ENCODE assay signal across 10 cellular contexts in genomic region chr10:18610517-18610916, GRCh38. TPM values are rescaled to one million over a fixed set of nuclear protein-coding genes. Genes with fewer than 3 reads are reported as not detected.
A peak's percentile ranks its signal among the peaks of the same experiment; 100 is the strongest.
DNase-seq lines count a peak whose midpoint lies in the region; ATAC-seq and TF ChIP-seq lines count a peak whose summit lies in the region.
"Had no signal": no experiment of that assay in that cellular context is flagged by ENCODE, and none has a peak within 500 bp of the region (broad histone marks: within the 10 kb centered on the region; RNA-seq: fewer than 3 reads in every experiment).

No MANE protein-coding gene starts in this region.

- H3K27ac Mint-ChIP-seq in Caco-2 (ENCODE audit: unreplicated experiment): peak overlapping the region; percentile 89
- peak overlapping the region; percentile 63 for H3K27ac Mint-ChIP-seq in mesothelial cell of epicardium
- H3K27ac Mint-ChIP-seq: activated naive CD4-positive, alpha-beta T cell treated with anti-CD3 and anti-CD28 coated beads, Interleukin-2, amount 50 U/mL, for 24 hours had no signal

- H3K4me1 ChIP-seq in Caco-2 (peaks cover 51% of the 10 kb centered on the region), colonic mucosa (no peaks in the 10 kb centered on the region)

- peaks cover 15% of the 10 kb centered on the region for H3K36me3 Mint-ChIP-seq in Caco-2 (ENCODE audit: insufficient read depth, unreplicated experiment)
- peaks cover 26% of the 10 kb centered on the region for H3K36me3 Mint-ChIP-seq in mesothelial cell of epicardium

- H3K4me3 Mint-ChIP-seq in Caco-2 (ENCODE audit: unreplicated experiment): peak overlapping the region; percentile 62
- no peak overlapping the region for H3K4me3 Mint-ChIP-seq in mesothelial cell of epicardium
- H3K4me3 Mint-ChIP-seq: activated naive CD4-positive, alpha-beta T cell treated with anti-CD3 and anti-CD28 coated beads, Interleukin-2, amount 50 U/mL, for 24 hours had no signal

- CTCF ChIA-PET in Caco-2 (lab: Charles Lee): no interaction called here

- intact Hi-C loops in Caco-2 (cut with micrococcal nuclease; ENCODE audit: unreplicated experiment) (loop anchor here (1.0 kb wide), 4 partner anchors 8 to 110 kb away; partner anchors contain the start of gene ARL5B), colonic mucosa (cut with DNase I) (no loop called here)

- no TSS peak for BruUV-seq in Caco-2 (replicated peaks; lab: Mats Ljungman, UMichigan)

- TF ChIP-seq CTCF in Caco-2 (IDR thresholded peaks at IDR 0.05; ENCODE audit: insufficient read depth in 1 of 2, low read depth in 1 of 2, low read length in 1 of 2, severe bottlenecking in 1 of 2, unreplicated experiment in 1 of 2) (no peak), colonic mucosa (IDR thresholded peaks at IDR 0.05) (no peak), mesothelial cell of epicardium (IDR thresholded peaks at IDR 0.05; ENCODE audit: unreplicated experiment) (no peak)

- H3K27me3 ChIP-seq in Caco-2 (replicated peaks; ENCODE audit: control insufficient read depth, insufficient read depth, low read length) (no peaks in the 10 kb centered on the region), colonic mucosa (no peaks in the 10 kb centered on the region)

- H3K9me3 Mint-ChIP-seq in Caco-2 (ENCODE audit: unreplicated experiment) (no peaks in the 10 kb centered on the region), mesothelial cell of epicardium (no peaks in the 10 kb centered on the region)
- H3K9me3 Mint-ChIP-seq: activated naive CD4-positive, alpha-beta T cell treated with anti-CD3 and anti-CD28 coated beads, Interleukin-2, amount 50 U/mL, for 24 hours had no signal

- ATAC-seq in HG03139 (IDR thresholded peaks at IDR 0.05; ENCODE audit: unreplicated experiment) (no peak), HG03135 (IDR thresholded peaks at IDR 0.05; ENCODE audit: unreplicated experiment) (no peak), HG02938 (IDR thresholded peaks at IDR 0.05; ENCODE audit: unreplicated experiment) (no peak)

- H3K9ac ChIP-seq in colonic mucosa (ENCODE audit: low read depth in 2 of 2, low read length in 2 of 2): no peak overlapping the region

- H3K27me3 Mint-ChIP-seq in Caco-2 (ENCODE audit: insufficient read depth, unreplicated experiment) (no peaks in the 10 kb centered on the region), mesothelial cell of epicardium (ENCODE audit: low read depth) (no peaks in the 10 kb centered on the region)
- H3K27me3 Mint-ChIP-seq: activated naive CD4-positive, alpha-beta T cell treated with anti-CD3 and anti-CD28 coated beads, Interleukin-2, amount 50 U/mL, for 24 hours had no signal

- H3K27ac ChIP-seq in colonic mucosa: peak overlapping the region; percentile 38

- H3K4me3 ChIP-seq in Caco-2 (ENCODE audit: low read depth, low read length) (no peak overlapping the region), colonic mucosa (no peak overlapping the region)

- H3K9me3 ChIP-seq in Caco-2: no peaks in the 10 kb centered on the region
- no peaks in the 10 kb centered on the region for H3K9me3 ChIP-seq in colonic mucosa

- POLR2A ChIA-PET in Caco-2 (lab: Charles Lee): interaction anchor here (0.6 kb wide), 1 partner anchor 48 kb away, joined by 8 read pairs; no protein-coding TSS in a partner anchor

- DNase-seq in Caco-2 (peak; percentile 87 to 90), NCI-H2029 treated with DMSO at 0.1 percent for 48 hours (lab: John Stamatoyannopoulos, UW) (peak; percentile 78), colonic mucosa (peak; percentile 47), mesothelial cell of epicardium (ENCODE audit: low spot score in 2 of 2, unreplicated experiment in 2 of 2) (no peak), anterior cingulate cortex (lab: John Stamatoyannopoulos, UW) (no peak)
- DNase-seq: stimulated activated CD4-positive, alpha-beta T cell treated with anti-CD3 and anti-CD28 coated beads, Interleukin-4, amount 100 ng/mL, for 24 hours had no signal

- H3K4me1 Mint-ChIP-seq in Caco-2 (ENCODE audit: low read depth, unreplicated experiment) (peaks cover 53% of the 10 kb centered on the region), mesothelial cell of epicardium (peaks cover 8% of the 10 kb centered on the region)

- H3K36me3 ChIP-seq in Caco-2 (ENCODE audit: control insufficient read depth, insufficient read depth, low read length) (peaks cover 4% of the 10 kb centered on the region), colonic mucosa (no peaks in the 10 kb centered on the region)

RNA-seq across cellular contexts. Expression of gene NSUN6, which starts 40.9 kb away (rescaled TPM):
- total RNA-seq in Caco-2 (2022) (17.3 and 17.7 TPM in 2 replicates), colonic mucosa (10 to 100 TPM in 1 of 2 donors, 1 to 10 TPM in 1; 8.3 to 13.1 TPM), mesothelial cell of epicardium (21.9 to 25.1 TPM (median 22.2 TPM) in 3 replicates)

RNA-seq across cellular contexts. Expression of gene ARL5B, which starts 48.7 kb away (rescaled TPM):
- 61.7 and 65.0 TPM in 2 replicates for total RNA-seq in Caco-2 (2022)
- total RNA-seq in colonic mucosa: 10 to 100 TPM; 14.0 to 31.2 TPM
- total RNA-seq in mesothelial cell of epicardium: 44.9 to 46.6 TPM (median 45.3 TPM) in 3 replicates

Comparison
In these comparisons a context has a peak if more than half of its experiments do, and no peak if none do; other contexts are left out.
1. DNase-seq: peak in Caco-2 (2 of 2), NCI-H2029 treated with DMSO at 0.1 percent for 48 hours (single experiment) and colonic mucosa (single experiment); none in mesothelial cell of epicardium (0 of 2) and anterior cingulate cortex (0 of 58).